17 cellular contexts compared by ENCODE assay signal in the genomic region with DNA sequence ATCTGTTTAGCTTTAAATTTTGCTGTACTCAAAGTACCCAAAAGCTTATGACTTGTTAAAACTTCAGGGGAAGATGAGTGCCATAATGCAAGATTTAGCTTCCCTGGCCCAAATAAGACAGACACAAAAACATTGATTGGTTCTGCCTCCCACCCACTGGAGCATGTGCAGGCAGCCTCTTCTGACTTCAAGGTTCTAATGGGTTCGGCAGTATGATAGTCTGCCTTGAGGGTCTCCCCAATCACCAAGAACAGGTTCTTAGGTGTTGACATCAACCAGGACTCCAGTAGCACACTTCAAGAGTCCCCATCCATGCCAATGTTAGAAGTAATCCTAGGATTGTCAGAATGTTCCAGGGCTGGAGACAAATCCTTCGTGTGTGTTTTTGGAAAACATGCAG. TPM values are rescaled to one million over a fixed set of nuclear protein-coding genes. Genes with fewer than 3 reads are reported as not detected.
DNase-seq lines count a peak whose midpoint lies in the region; ATAC-seq and TF ChIP-seq lines count a peak whose summit lies in the region.
"Had no signal": no experiment of that assay in that cellular context is flagged by ENCODE, and none has a peak within 500 bp of the region (broad histone marks: within the 10 kb centered on the region; RNA-seq: fewer than 3 reads in every experiment).

No MANE protein-coding gene starts in this region.

- H3K4me3 Mint-ChIP-seq in Calu3 (ENCODE audit: low read depth, unreplicated experiment) (no peak overlapping the region), WTC11 (no peak overlapping the region), neural progenitor cell (no peak overlapping the region)
- H3K4me3 Mint-ChIP-seq: brain; dendritic cell treated with granulocyte-macrophage colony-stimulating factor and Interleukin-4, amounts not matched to agents 40 ng/mL and 50 ng/mL, for 4 days; T-cell had no signal

- H3K36me3 Mint-ChIP-seq in Calu3 (ENCODE audit: insufficient read depth, unreplicated experiment) (peaks cover 43% of the 10 kb centered on the region), WTC11 (peaks cover 49% of the 10 kb centered on the region), neural progenitor cell (peaks cover 35% of the 10 kb centered on the region)

- peak; percentile 44 for TF ChIP-seq POLR2A in GM18505 (IDR thresholded peaks at IDR 0.05; ENCODE audit: borderline replicate concordance, extremely low read depth, insufficient read depth, insufficient read length)

- H2AFZ ChIP-seq in neural progenitor cell (replicated peaks) = no peak overlapping the region

- DNase-seq in Calu3 (no peak), WTC11 (ENCODE audit: low spot score) (no peak), neural progenitor cell (ENCODE audit: low spot score) (no peak), iPS-NIHi11 (ENCODE audit: low spot score) (no peak), amygdala (lab: John Stamatoyannopoulos, UW) (no peak)
- DNase-seq: activated naive CD4-positive, alpha-beta T cell treated with anti-CD3 and anti-CD28 coated beads, Interleukin-2, amount 50 U/mL, for 16 hours; activated T-cell treated with anti-CD3 and anti-CD28 coated beads for 4 hours; mucosa of descending colon; NCI-H1417 treated with DMSO at 0.1 percent for 48 hours; NK-92 treated with Interleukin-12 subunit alpha and Interleukin-12 subunit beta, amount 100 ng/mL, for 24 hours; nucleus accumbens; T-cell had no signal

- peaks cover 34% of the 10 kb centered on the region for H3K4me1 Mint-ChIP-seq in Calu3 (ENCODE audit: low read depth, unreplicated experiment)
- peaks cover 4% of the 10 kb centered on the region for H3K4me1 Mint-ChIP-seq in WTC11
- H3K4me1 Mint-ChIP-seq in neural progenitor cell = peaks cover 5% of the 10 kb centered on the region

- H3K36me3 ChIP-seq in neural progenitor cell = peaks cover 52% of the 10 kb centered on the region

- no peaks in the 10 kb centered on the region for H3K9me3 Mint-ChIP-seq in Calu3 (ENCODE audit: low read depth, unreplicated experiment)
- H3K9me3 Mint-ChIP-seq in WTC11 = no peaks in the 10 kb centered on the region
- no peaks in the 10 kb centered on the region for H3K9me3 Mint-ChIP-seq in neural progenitor cell
- H3K9me3 Mint-ChIP-seq: brain; dendritic cell treated with granulocyte-macrophage colony-stimulating factor and Interleukin-4, amounts not matched to agents 40 ng/mL and 50 ng/mL, for 4 days; T-cell had no signal

- no peaks in the 10 kb centered on the region for H3K4me1 ChIP-seq in neural progenitor cell

- H3K4me2 ChIP-seq in neural progenitor cell = no peak overlapping the region

- H3F3A ChIP-seq in neural progenitor cell (ENCODE audit: low read depth) = peaks cover 82% of the 10 kb centered on the region

- ATAC-seq in GM18505 (IDR thresholded peaks at IDR 0.05; ENCODE audit: unreplicated experiment) (no peak), WTC11 (no peak), GM21515 (IDR thresholded peaks at IDR 0.05; ENCODE audit: unreplicated experiment) (no peak)
- ATAC-seq: right cardiac atrium, T-cell had no signal

- BruUV-seq in Calu3 (replicated peaks; lab: Mats Ljungman, UMichigan) = no TSS peak

- no peaks in the 10 kb centered on the region for H3K9me3 ChIP-seq in neural progenitor cell (ENCODE audit: low read depth)
- H3K9me3 ChIP-seq: mucosa of descending colon had no signal

- peaks cover 55% of the 10 kb centered on the region for H4K20me1 ChIP-seq in neural progenitor cell (ENCODE audit: low read depth)

- no peak for TF ChIP-seq CTCF in Calu3 (IDR thresholded peaks at IDR 0.05; ENCODE audit: unreplicated experiment)
- TF ChIP-seq CTCF in WTC11 (IDR thresholded peaks at IDR 0.05) = no peak
- TF ChIP-seq CTCF in neural progenitor cell (IDR thresholded peaks at IDR 0.05) = no peak

- CTCF ChIA-PET in Calu3 (lab: Charles Lee) = interaction anchor here (0.6 kb wide), 1 partner anchor 1583 kb away, joined by 4 read pairs; no protein-coding TSS in a partner anchor
- CTCF ChIA-PET in WTC11 (lab: Charles Lee) = interaction anchor here (0.9 to 1.4 kb wide), 3 partner anchors 26 to 232 kb away, joined by 3 to 4 read pairs (median 3); no protein-coding TSS in a partner anchor

- intact Hi-C loops in Calu3 (cut with micrococcal nuclease; ENCODE audit: unreplicated experiment) = no loop called here

- H3K79me2 ChIP-seq in neural progenitor cell (ENCODE audit: low read depth) = peaks cover 5% of the 10 kb centered on the region

- H3K4me3 ChIP-seq in neural progenitor cell = no peak overlapping the region
- H3K4me3 ChIP-seq: mucosa of descending colon had no signal

- POLR2A ChIA-PET in WTC11 (lab: Charles Lee) = interaction anchor here (0.6 to 2.4 kb wide), 7 partner anchors 11 to 135 kb away, joined by 3 to 27 read pairs (median 4); a partner anchor contains a TSS

- peaks cover 8% of the 10 kb centered on the region for H3K27me3 ChIP-seq in neural progenitor cell

- no peak overlapping the region for H3K9ac ChIP-seq in neural progenitor cell

- no peaks in the 10 kb centered on the region for H3K27me3 Mint-ChIP-seq in Calu3 (ENCODE audit: unreplicated experiment)
- H3K27me3 Mint-ChIP-seq in WTC11 (ENCODE audit: low read depth) = peaks cover 3% of the 10 kb centered on the region; the same call in 1 of the 2 replicates
- H3K27me3 Mint-ChIP-seq in neural progenitor cell (ENCODE audit: insufficient read depth, low read depth) = peaks cover 3% of the 10 kb centered on the region

- H3K27ac Mint-ChIP-seq in Calu3 (ENCODE audit: unreplicated experiment) (peak overlapping the region; percentile 53), WTC11 (peak overlapping the region; percentile 58; the same call in 1 of the 2 replicates), neural progenitor cell (no peak overlapping the region)

- peak overlapping the region; percentile 49 for H3K27ac ChIP-seq in neural progenitor cell

TF ChIP-seq in WTC11, 78 proteins besides CTCF, POLR2A, EP300 and RAD21:
- TF ChIP-seq NR3C1 (CRISPR knock-in tag; conservative IDR thresholded peaks at IDR 0.05; ENCODE audit: low read depth) = no peak
- 0 out of 2 replicates have a peak, but pooled peaks have one; percentile 11 for TF ChIP-seq PRRX2 (CRISPR knock-in tag; IDR thresholded peaks at IDR 0.05)
- TF ChIP-seq, protein P1, sequence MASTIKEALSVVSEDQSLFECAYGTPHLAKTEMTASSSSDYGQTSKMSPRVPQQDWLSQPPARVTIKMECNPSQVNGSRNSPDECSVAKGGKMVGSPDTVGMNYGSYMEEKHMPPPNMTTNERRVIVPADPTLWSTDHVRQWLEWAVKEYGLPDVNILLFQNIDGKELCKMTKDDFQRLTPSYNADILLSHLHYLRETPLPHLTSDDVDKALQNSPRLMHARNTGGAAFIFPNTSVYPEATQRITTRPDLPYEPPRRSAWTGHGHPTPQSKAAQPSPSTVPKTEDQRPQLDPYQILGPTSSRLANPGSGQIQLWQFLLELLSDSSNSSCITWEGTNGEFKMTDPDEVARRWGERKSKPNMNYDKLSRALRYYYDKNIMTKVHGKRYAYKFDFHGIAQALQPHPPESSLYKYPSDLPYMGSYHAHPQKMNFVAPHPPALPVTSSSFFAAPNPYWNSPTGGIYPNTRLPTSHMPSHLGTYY (CRISPR knock-in tag; IDR thresholded peaks at IDR 0.05) = peak; percentile 44; the same call in 1 of the 2 replicates
- TF ChIP-seq ZNF121 (CRISPR knock-in tag; IDR thresholded peaks at IDR 0.05) = no peak
- TF ChIP-seq, protein P2, sequence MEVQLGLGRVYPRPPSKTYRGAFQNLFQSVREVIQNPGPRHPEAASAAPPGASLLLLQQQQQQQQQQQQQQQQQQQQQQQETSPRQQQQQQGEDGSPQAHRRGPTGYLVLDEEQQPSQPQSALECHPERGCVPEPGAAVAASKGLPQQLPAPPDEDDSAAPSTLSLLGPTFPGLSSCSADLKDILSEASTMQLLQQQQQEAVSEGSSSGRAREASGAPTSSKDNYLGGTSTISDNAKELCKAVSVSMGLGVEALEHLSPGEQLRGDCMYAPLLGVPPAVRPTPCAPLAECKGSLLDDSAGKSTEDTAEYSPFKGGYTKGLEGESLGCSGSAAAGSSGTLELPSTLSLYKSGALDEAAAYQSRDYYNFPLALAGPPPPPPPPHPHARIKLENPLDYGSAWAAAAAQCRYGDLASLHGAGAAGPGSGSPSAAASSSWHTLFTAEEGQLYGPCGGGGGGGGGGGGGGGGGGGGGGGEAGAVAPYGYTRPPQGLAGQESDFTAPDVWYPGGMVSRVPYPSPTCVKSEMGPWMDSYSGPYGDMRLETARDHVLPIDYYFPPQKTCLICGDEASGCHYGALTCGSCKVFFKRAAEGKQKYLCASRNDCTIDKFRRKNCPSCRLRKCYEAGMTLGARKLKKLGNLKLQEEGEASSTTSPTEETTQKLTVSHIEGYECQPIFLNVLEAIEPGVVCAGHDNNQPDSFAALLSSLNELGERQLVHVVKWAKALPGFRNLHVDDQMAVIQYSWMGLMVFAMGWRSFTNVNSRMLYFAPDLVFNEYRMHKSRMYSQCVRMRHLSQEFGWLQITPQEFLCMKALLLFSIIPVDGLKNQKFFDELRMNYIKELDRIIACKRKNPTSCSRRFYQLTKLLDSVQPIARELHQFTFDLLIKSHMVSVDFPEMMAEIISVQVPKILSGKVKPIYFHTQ (CRISPR knock-in tag; IDR thresholded peaks at IDR 0.05) = 0 out of 2 replicates have a peak, but pooled peaks have one; percentile 11
- peak; percentile 76; the same call in 1 of the 2 replicates for TF ChIP-seq NFATC4 (CRISPR knock-in tag; IDR thresholded peaks at IDR 0.05)
- no peak for TF ChIP-seq TEAD1 (CRISPR knock-in tag; IDR thresholded peaks at IDR 0.05)

RNA-seq across cellular contexts. Expression of a gene that starts 12.5 kb away (rescaled TPM):
- 690 and 772 TPM in 2 replicates for total RNA-seq in Calu3 (2022)
- total RNA-seq in WTC11 (2021) = 779 to 918 TPM (median 906 TPM) in 3 replicates
- 790 and 1,052 TPM in 2 replicates for total RNA-seq in neural progenitor cell (ENCODE audit: low replicate concordance)

RNA-seq across cellular contexts. Expression of a gene that starts 45.1 kb away (rescaled TPM):
- 31.4 and 34.0 TPM in 2 replicates for total RNA-seq in Calu3 (2022)
- total RNA-seq in WTC11 (2021) = 29.3 to 32.7 TPM (median 31.1 TPM) in 3 replicates
- total RNA-seq in neural progenitor cell (ENCODE audit: low replicate concordance) = 20.8 and 26.4 TPM in 2 replicates
